Comparison of ENCODE assay signal across 9 cellular contexts in the genomic region with DNA sequence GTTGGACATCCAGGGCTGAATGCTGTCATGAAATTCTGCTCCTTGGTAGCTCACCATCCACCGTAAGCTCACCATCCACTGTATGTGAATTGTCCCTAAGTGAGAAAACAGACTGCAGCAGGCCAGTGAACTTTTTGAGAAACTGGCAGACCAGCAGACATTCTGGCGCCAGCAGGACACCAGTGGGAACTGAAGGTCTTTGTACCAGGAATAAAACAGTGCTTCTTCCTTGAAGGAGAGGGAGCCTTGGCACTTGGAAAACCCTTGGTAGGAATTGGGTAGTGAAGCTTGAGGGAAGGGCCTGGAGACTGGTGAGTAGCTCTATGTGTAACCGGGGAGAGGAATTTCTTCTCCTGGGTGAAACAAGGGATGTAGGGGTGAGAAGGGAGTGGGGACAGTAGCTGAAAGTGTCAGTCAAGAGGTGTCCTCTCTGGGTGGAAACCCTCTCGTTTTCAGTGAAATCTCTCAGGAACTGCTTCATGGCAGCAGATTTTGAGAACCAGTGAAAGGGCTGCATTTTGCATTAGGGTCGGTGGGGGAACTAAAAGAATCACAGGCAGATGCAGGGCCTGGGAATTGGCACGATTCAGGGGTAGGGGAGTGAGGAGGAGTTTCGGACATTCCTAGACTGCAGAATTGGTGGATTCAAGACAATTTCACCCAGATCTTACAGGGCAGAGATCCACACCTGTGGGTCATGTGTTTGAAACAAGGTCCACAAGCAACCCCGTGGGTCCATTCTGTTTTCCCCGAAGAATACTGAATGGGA.
A peak's percentile ranks its signal among the peaks of the same experiment; 100 is the strongest.
DNase-seq lines count a peak whose midpoint lies in the region; ATAC-seq and TF ChIP-seq lines count a peak whose summit lies in the region.
"Had no signal": no experiment of that assay in that cellular context is flagged by ENCODE, and none has a peak within 500 bp of the region (broad histone marks: within the 10 kb centered on the region; RNA-seq: fewer than 3 reads in every experiment).

No MANE protein-coding gene starts in this region.

- no peak overlapping the region for H3K27ac Mint-ChIP-seq in T-helper 1 cell treated with Interleukin-12 subunit alpha and Interleukin-12 subunit beta and Interleukin-4 antibody, amounts not matched to agents 30 μg/mL and 1 μg/mL, for 36 hours
- H3K27ac Mint-ChIP-seq in activated CD8-positive, alpha-beta T cell treated with anti-CD3 and anti-CD28 coated beads for 36 hours = no peak overlapping the region
- no peak overlapping the region for H3K27ac Mint-ChIP-seq in immature natural killer cell

- H3K4me3 ChIP-seq in smooth muscle cell = peak overlapping the region; percentile 52

- no peaks in the 10 kb centered on the region for H3K9me3 Mint-ChIP-seq in T-helper 1 cell treated with Interleukin-12 subunit alpha and Interleukin-12 subunit beta and Interleukin-4 antibody, amounts not matched to agents 30 μg/mL and 1 μg/mL, for 36 hours
- H3K9me3 Mint-ChIP-seq in activated CD8-positive, alpha-beta T cell treated with anti-CD3 and anti-CD28 coated beads for 36 hours = no peaks in the 10 kb centered on the region
- no peaks in the 10 kb centered on the region for H3K9me3 Mint-ChIP-seq in immature natural killer cell

- peaks cover 40% of the 10 kb centered on the region for H3K4me1 Mint-ChIP-seq in T-helper 1 cell treated with Interleukin-12 subunit alpha and Interleukin-12 subunit beta and Interleukin-4 antibody, amounts not matched to agents 30 μg/mL and 1 μg/mL, for 36 hours (ENCODE audit: low read depth)
- peaks cover 14% of the 10 kb centered on the region for H3K4me1 Mint-ChIP-seq in activated CD8-positive, alpha-beta T cell treated with anti-CD3 and anti-CD28 coated beads for 36 hours (ENCODE audit: low read depth)
- H3K4me1 Mint-ChIP-seq in immature natural killer cell = peaks cover 16 to 26% of the 10 kb centered on the region in 2 donors

- no peak overlapping the region for H3K9ac ChIP-seq in smooth muscle cell (ENCODE audit: low read depth)
- H3K9ac ChIP-seq: KMS-11 had no signal

- intact Hi-C loops in activated CD8-positive, alpha-beta T cell treated with anti-CD3 and anti-CD28 coated beads for 36 hours (cut with micrococcal nuclease) = no loop called here

- H3K4me2 ChIP-seq in smooth muscle cell = peak overlapping the region; percentile 91
- H3K4me2 ChIP-seq: KMS-11 had no signal

- peaks cover 44% of the 10 kb centered on the region for H3K27me3 ChIP-seq in smooth muscle cell (ENCODE audit: low read depth)

- H3K36me3 Mint-ChIP-seq in T-helper 1 cell treated with Interleukin-12 subunit alpha and Interleukin-12 subunit beta and Interleukin-4 antibody, amounts not matched to agents 30 μg/mL and 1 μg/mL, for 36 hours (ENCODE audit: low read depth) = peaks cover 5% of the 10 kb centered on the region
- H3K36me3 Mint-ChIP-seq in activated CD8-positive, alpha-beta T cell treated with anti-CD3 and anti-CD28 coated beads for 36 hours (ENCODE audit: low read depth) = no peaks in the 10 kb centered on the region
- H3K36me3 Mint-ChIP-seq in immature natural killer cell = no peaks in the 10 kb centered on the region

- H4K20me1 ChIP-seq in smooth muscle cell (ENCODE audit: low read depth) = no peaks in the 10 kb centered on the region

- H3K9me3 ChIP-seq in smooth muscle cell (replicated peaks; ENCODE audit: low read depth) = no peaks in the 10 kb centered on the region

- POLR2A ChIA-PET in activated CD8-positive, alpha-beta T cell treated with anti-CD3 and anti-CD28 coated beads for 36 hours (lab: Charles Lee) = no interaction called here

- no peak overlapping the region for H3K27ac ChIP-seq in smooth muscle cell (ENCODE audit: low read depth)
- H3K27ac ChIP-seq: KMS-11 had no signal

- no peaks in the 10 kb centered on the region for H3F3A ChIP-seq in smooth muscle cell (ENCODE audit: low read depth)

- no peak for ATAC-seq in activated CD8-positive, alpha-beta T cell treated with anti-CD3 and anti-CD28 coated beads for 36 hours
- no peak for ATAC-seq in HG03135 (IDR thresholded peaks at IDR 0.05; ENCODE audit: unreplicated experiment)
- ATAC-seq in GM21528 (IDR thresholded peaks at IDR 0.05; ENCODE audit: low FRiP score, unreplicated experiment) = no peak
- ATAC-seq in GM18868 (IDR thresholded peaks at IDR 0.05; ENCODE audit: unreplicated experiment) = no peak

- H3K4me1 ChIP-seq in smooth muscle cell (ENCODE audit: low read depth) = peaks cover 10% of the 10 kb centered on the region

- no peaks in the 10 kb centered on the region for H3K36me3 ChIP-seq in smooth muscle cell (ENCODE audit: low read depth)

- TF ChIP-seq CTCF in activated CD8-positive, alpha-beta T cell treated with anti-CD3 and anti-CD28 coated beads for 36 hours (IDR thresholded peaks at IDR 0.05) = no peak
- TF ChIP-seq CTCF in smooth muscle cell (IDR thresholded peaks at IDR 0.05; ENCODE audit: borderline replicate concordance, insufficient read depth, poor library complexity, severe bottlenecking) = no peak

- peak overlapping the region; percentile 57 for H2AFZ ChIP-seq in smooth muscle cell (ENCODE audit: low read depth)

- WGBS in smooth muscle cell (ENCODE audit: low lambda C conversion rate) = 55% methylated on average over 9 of the region's 9 CpGs

- no peaks in the 10 kb centered on the region for H3K79me2 ChIP-seq in smooth muscle cell (ENCODE audit: low read depth)

- DNase-seq in T-helper 1 cell (no peak), immature natural killer cell (no peak), smooth muscle cell (lab: John Stamatoyannopoulos, UW; ENCODE audit: unreplicated experiment) (no peak)
- no peak for DNase-seq in activated CD8-positive, alpha-beta T cell treated with anti-CD3 and anti-CD28 coated beads for 36 hours

- peaks cover 46% of the 10 kb centered on the region for H3K27me3 Mint-ChIP-seq in T-helper 1 cell treated with Interleukin-12 subunit alpha and Interleukin-12 subunit beta and Interleukin-4 antibody, amounts not matched to agents 30 μg/mL and 1 μg/mL, for 36 hours (ENCODE audit: low read depth)
- H3K27me3 Mint-ChIP-seq in activated CD8-positive, alpha-beta T cell treated with anti-CD3 and anti-CD28 coated beads for 36 hours = peaks cover 27% of the 10 kb centered on the region
- peaks cover 9 to 45% (median 17%) of the 10 kb centered on the region in 3 donors for H3K27me3 Mint-ChIP-seq in immature natural killer cell (ENCODE audit: low read depth in 3 of 3)

- peak overlapping the region; percentile 78 for H3K4me3 Mint-ChIP-seq in T-helper 1 cell treated with Interleukin-12 subunit alpha and Interleukin-12 subunit beta and Interleukin-4 antibody, amounts not matched to agents 30 μg/mL and 1 μg/mL, for 36 hours
- peak overlapping the region; percentile 76 for H3K4me3 Mint-ChIP-seq in activated CD8-positive, alpha-beta T cell treated with anti-CD3 and anti-CD28 coated beads for 36 hours
- peak overlapping the region; percentile 81 to 89 (median 85) for H3K4me3 Mint-ChIP-seq in immature natural killer cell

- CTCF ChIA-PET in activated CD8-positive, alpha-beta T cell treated with anti-CD3 and anti-CD28 coated beads for 36 hours (lab: Charles Lee) = interaction anchor here (0.7 to 3.0 kb wide), 6 partner anchors 16 to 319 kb away, joined by 3 to 14 read pairs (median 3); no protein-coding TSS in a partner anchor
